In the genomic region with DNA sequence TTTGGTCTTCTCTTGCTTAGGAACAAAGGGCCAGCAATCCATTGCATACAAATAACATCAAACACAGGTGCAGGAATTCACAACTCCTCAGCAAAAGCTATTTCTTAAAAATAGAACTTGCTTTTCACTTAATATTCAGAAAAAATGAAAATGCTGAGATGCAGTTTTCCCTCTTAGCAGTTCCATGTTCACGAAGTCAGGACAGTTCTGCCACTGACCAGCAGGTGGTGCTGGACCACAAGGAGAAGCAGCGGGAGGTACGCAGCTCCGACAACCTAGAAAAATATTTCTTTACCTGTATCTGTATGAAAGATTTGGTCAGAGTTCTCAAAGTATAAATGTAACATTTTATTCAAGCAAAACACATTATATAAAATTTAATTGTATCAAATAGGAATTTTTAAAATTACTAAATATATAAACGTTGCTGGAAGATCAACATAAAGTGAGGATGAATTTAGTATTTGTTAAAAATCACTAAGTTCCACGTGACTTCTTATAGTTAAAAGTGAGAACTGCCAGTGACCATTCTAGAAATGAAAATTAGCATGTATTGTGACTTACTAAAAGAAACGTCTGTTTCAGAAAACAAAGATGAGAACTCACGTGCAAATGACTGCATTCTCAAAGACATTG, we compare ENCODE assay signal across 8 cellular contexts. TPM values are rescaled to one million over a fixed set of nuclear protein-coding genes. Genes with fewer than 3 reads are reported as not detected.
DNase-seq lines count a peak whose midpoint lies in the region; ATAC-seq lines count a peak whose summit lies in the region.

No MANE protein-coding gene starts in this region.

- H3K27me3 Mint-ChIP-seq in activated naive CD8-positive, alpha-beta T cell treated with anti-CD3 and anti-CD28 coated beads for 36 hours: peaks cover 26% of the 10 kb centered on the region

- no peaks in the 10 kb centered on the region for H3K9me3 Mint-ChIP-seq in activated naive CD8-positive, alpha-beta T cell treated with anti-CD3 and anti-CD28 coated beads for 36 hours

- ATAC-seq in left cardiac atrium: peak in 1 of 2 donors; percentile 48
- no peak for ATAC-seq in GM18511 (IDR thresholded peaks at IDR 0.05; ENCODE audit: unreplicated experiment)

- in situ Hi-C loops in SK-MEL-5 (cut with HindIII; ENCODE audit: low pct_unique_long_range_greater_than_20kb, low sequenced_read_pairs): no loop called here

- peak; percentile 13 for DNase-seq in GDM1 (lab: John Stamatoyannopoulos, UW)
- peak; percentile 69 for DNase-seq in HT-29 (ENCODE audit: low spot score)
- DNase-seq in SK-MEL-5 (ENCODE audit: low read depth, low spot score): peak; percentile 75
- peak; percentile 66 for DNase-seq in activated naive CD8-positive, alpha-beta T cell treated with anti-CD3 and anti-CD28 coated beads for 36 hours
- peak; percentile 75 for DNase-seq in left cardiac atrium
- DNase-seq in retina: peak; percentile 64
- DNase-seq in NK-92 treated with Interleukin-12 subunit alpha and Interleukin-12 subunit beta, amount 100 ng/mL, for 24 hours (lab: John Stamatoyannopoulos, UW): no peak

- H3K4me1 Mint-ChIP-seq in activated naive CD8-positive, alpha-beta T cell treated with anti-CD3 and anti-CD28 coated beads for 36 hours: peaks cover 2% of the 10 kb centered on the region

- H3K4me3 Mint-ChIP-seq in activated naive CD8-positive, alpha-beta T cell treated with anti-CD3 and anti-CD28 coated beads for 36 hours: no peak overlapping the region

- no peaks in the 10 kb centered on the region for H3K36me3 Mint-ChIP-seq in activated naive CD8-positive, alpha-beta T cell treated with anti-CD3 and anti-CD28 coated beads for 36 hours

- no peak overlapping the region for H3K27ac Mint-ChIP-seq in activated naive CD8-positive, alpha-beta T cell treated with anti-CD3 and anti-CD28 coated beads for 36 hours

- intact Hi-C loops in left cardiac atrium (cut with DNase I): no loop called here

RNA-seq across cellular contexts. Expression of gene ADNP2, which starts 48.8 kb away (rescaled TPM):
- total RNA-seq in HT-29 (2014; rRNA removed; shearing (Covaris generic)): 14.8 and 17.3 TPM in 2 replicates
- total RNA-seq in SK-MEL-5 (2014; rRNA removed; shearing (Covaris generic)): 13.3 and 14.3 TPM in 2 replicates
- 14.0 and 21.1 TPM in 2 replicates for polyA plus RNA-seq in SK-MEL-5 (2015; cell fraction: cytosol; rRNA removed)
- polyA plus RNA-seq in SK-MEL-5 (2015; cell fraction: nucleus; rRNA removed): 13.0 and 15.2 TPM in 2 replicates
- 10 to 100 TPM; 34.7 to 34.8 TPM for total RNA-seq in activated naive CD8-positive, alpha-beta T cell treated with anti-CD3 and anti-CD28 coated beads for 36 hours
- total RNA-seq in left cardiac atrium: 10 to 100 TPM; 10.0 to 13.7 TPM
